Comparison of ENCODE assay signal across 8 cellular contexts in the genomic region with DNA sequence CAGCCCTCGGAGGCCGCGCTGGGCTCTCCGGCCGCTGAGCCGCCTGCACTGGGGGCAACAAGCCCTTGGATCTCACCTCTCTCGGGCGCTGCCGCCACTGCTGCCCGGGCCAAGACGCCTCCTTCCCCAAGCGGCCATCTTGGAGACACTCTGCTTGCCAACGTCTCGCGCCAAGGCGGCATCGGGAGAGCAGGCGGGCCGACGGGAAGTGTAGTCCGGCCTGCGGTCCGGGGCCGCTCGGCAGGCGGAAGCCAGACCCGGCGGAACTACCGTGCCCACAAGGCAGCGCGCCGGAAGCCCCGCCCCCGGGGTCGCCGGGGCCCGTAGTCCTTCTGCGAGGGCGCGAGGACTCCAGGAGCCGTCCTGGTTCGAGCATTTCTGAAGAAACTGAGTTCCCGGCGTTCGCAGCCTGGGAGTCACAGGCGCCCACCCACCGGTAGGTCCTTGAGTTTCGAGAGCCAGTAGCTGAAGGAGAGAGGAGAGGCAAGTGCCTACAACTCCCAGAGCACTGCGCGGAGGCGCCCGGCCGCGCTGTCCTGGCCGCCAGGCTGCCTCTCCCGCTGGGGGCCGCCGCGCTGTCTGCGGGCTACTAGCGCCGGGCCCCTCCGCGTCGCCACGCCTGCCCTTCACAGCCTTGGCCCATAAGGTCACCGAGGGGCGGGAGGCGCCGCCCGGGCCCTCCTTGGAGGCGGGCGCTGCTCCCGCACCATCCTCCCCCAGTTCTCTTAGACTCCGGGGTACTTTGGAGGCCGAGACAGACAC. TPM values are rescaled to one million over a fixed set of nuclear protein-coding genes. Genes with fewer than 3 reads are reported as not detected.
A peak's percentile ranks its signal among the peaks of the same experiment; 100 is the strongest.
DNase-seq lines count a peak whose midpoint lies in the region; ATAC-seq and TF ChIP-seq lines count a peak whose summit lies in the region.

A gene with protein sequence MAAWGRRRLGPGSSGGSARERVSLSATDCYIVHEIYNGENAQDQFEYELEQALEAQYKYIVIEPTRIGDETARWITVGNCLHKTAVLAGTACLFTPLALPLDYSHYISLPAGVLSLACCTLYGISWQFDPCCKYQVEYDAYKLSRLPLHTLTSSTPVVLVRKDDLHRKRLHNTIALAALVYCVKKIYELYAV (minus strand): TSS at position 147 of the 762 bp plus-strand sequence. CDS start 9 bp downstream, at position 138.

- H2AFZ ChIP-seq in OCI-LY1 (ENCODE audit: low read length) = no peak within 1 kb of the TSS

- peaks cover 20% of the 10 kb centered on the region for H3K36me3 ChIP-seq in HUES64 (ENCODE audit: insufficient read depth, low read length)
- peaks cover 43% of the 10 kb centered on the region; the same call in 1 of the 2 replicates for H3K36me3 ChIP-seq in OCI-LY1 (ENCODE audit: insufficient read depth, low read length)

- H3K9ac ChIP-seq in HUES64 (ENCODE audit: low read depth, low read length) = peak within 1 kb of the TSS; percentile 98
- H3K9ac ChIP-seq in OCI-LY1 (ENCODE audit: low read length) = peak within 1 kb of the TSS; percentile 100

- no peaks in the 10 kb centered on the region for H4K20me1 ChIP-seq in OCI-LY1 (ENCODE audit: insufficient read depth, low read length)

- in situ Hi-C loops in endometrial microvascular endothelial cells (cut with HindIII; ENCODE audit: inconsistent ontology term, low pct_unique_long_range_greater_than_20kb, low sequenced_read_pairs) = no loop called here

- H3K9me3 ChIP-seq in HUES64 (ENCODE audit: insufficient read depth, low read depth, low read length) (no peaks in the 10 kb centered on the region), OCI-LY1 (ENCODE audit: low read length) (no peaks in the 10 kb centered on the region)

- H3K4me3 ChIP-seq in HUES64 (ENCODE audit: low read length) (peak within 1 kb of the TSS; percentile 96), OCI-LY1 (ENCODE audit: low read depth, low read length, poor library complexity, severe bottlenecking) (peak within 1 kb of the TSS; percentile 99)

- H3K27ac ChIP-seq in HUES64 (ENCODE audit: low read depth, low read length) (peak within 1 kb of the TSS; percentile 100), OCI-LY1 (ENCODE audit: low read depth, low read length, poor library complexity, severe bottlenecking) (peak within 1 kb of the TSS; percentile 78)

- H3K4me1 ChIP-seq in HUES64 (ENCODE audit: insufficient read depth, low read length) (peaks cover 21% of the 10 kb centered on the region), OCI-LY1 (ENCODE audit: insufficient read depth, low read length, severe bottlenecking) (peaks cover 48% of the 10 kb centered on the region)

- peak within 1 kb of the TSS; percentile 98 for H3K27ac Mint-ChIP-seq in mesothelial cell of epicardium

- no peaks in the 10 kb centered on the region for H3F3A ChIP-seq in OCI-LY1 (ENCODE audit: insufficient read depth, low read length)

- no peaks in the 10 kb centered on the region for H3K9me2 ChIP-seq in OCI-LY1 (ENCODE audit: low read depth, low read length)

- peaks cover 47% of the 10 kb centered on the region for H3K79me2 ChIP-seq in OCI-LY1 (ENCODE audit: insufficient read depth, low read length)

- H3K4me2 ChIP-seq in OCI-LY1 (ENCODE audit: low read length) = peak within 1 kb of the TSS; percentile 99

- TF ChIP-seq CTCF in OCI-LY1 (IDR thresholded peaks at IDR 0.05; ENCODE audit: low read length) = no peak; the same call in 1 of the 2 replicates
- no peak for TF ChIP-seq CTCF in mesothelial cell of epicardium (IDR thresholded peaks at IDR 0.05; ENCODE audit: unreplicated experiment)

- H3K27me3 Mint-ChIP-seq in mesothelial cell of epicardium (ENCODE audit: low read depth) = no peaks in the 10 kb centered on the region

- peak; percentile 83 for ATAC-seq in GM21515 (IDR thresholded peaks at IDR 0.05; ENCODE audit: unreplicated experiment)

- peaks cover 35% of the 10 kb centered on the region for H3K4me1 Mint-ChIP-seq in mesothelial cell of epicardium

- H3K4me3 Mint-ChIP-seq in mesothelial cell of epicardium = peak within 1 kb of the TSS; percentile 92

- DNase-seq in DMS 273 (lab: John Stamatoyannopoulos, UW; ENCODE audit: unreplicated experiment) (peak; percentile 96), mesothelial cell of epicardium (ENCODE audit: low spot score in 2 of 2, unreplicated experiment in 2 of 2) (peak; percentile 90 to 96)
- peak; percentile 96 for DNase-seq in activated CD8-positive, alpha-beta memory T cell treated with anti-CD3 and anti-CD28 coated beads, Interleukin-2, amount 50 U/mL, for 4 hours
- DNase-seq in stimulated activated CD8-positive, alpha-beta memory T cell treated with anti-CD3 and anti-CD28 coated beads, Interleukin-15, amount 100 ng/mL, for 4 hours (ENCODE audit: low read depth in 2 of 2) = peak; percentile 90 to 91

- H3K36me3 Mint-ChIP-seq in mesothelial cell of epicardium = no peaks in the 10 kb centered on the region

- H3K9me3 Mint-ChIP-seq in mesothelial cell of epicardium = no peaks in the 10 kb centered on the region

- WGBS in HUES64 = under 1% methylated on average over 76 of the region's 76 CpGs

- H3K27me3 ChIP-seq in HUES64 (ENCODE audit: insufficient read depth, low read length) (no peaks in the 10 kb centered on the region), OCI-LY1 (ENCODE audit: insufficient read depth, low read length) (no peaks in the 10 kb centered on the region)

RNA-seq across cellular contexts. Expression of the gene that starts here (rescaled TPM):
- 32.2 TPM for polyA plus RNA-seq in HUES64 (2013, experiment 1 of 2)
- 30.5 TPM for polyA plus RNA-seq in HUES64 (2013, experiment 2 of 2)
- total RNA-seq in endometrial microvascular endothelial cells (ENCODE audit: inconsistent ontology term) (39.6 TPM), mesothelial cell of epicardium (19.4 to 21.9 TPM (median 20.6 TPM) in 3 replicates)

Comparison
In these comparisons a context has a peak if more than half of its experiments do, and no peak if none do; other contexts are left out.
1. Peak in every context shown above with its lines: DNase-seq, ATAC-seq, H3K4me3 ChIP-seq and H3K27ac ChIP-seq.